ENCODE assay signal across 8 cellular contexts in genomic region chr1:67683736-67684525, GRCh38. TPM values are rescaled to one million over a fixed set of nuclear protein-coding genes. Genes with fewer than 3 reads are reported as not detected.
A peak's percentile ranks its signal among the peaks of the same experiment; 100 is the strongest.
DNase-seq lines count a peak whose midpoint lies in the region; ATAC-seq lines count a peak whose summit lies in the region.

No MANE protein-coding gene starts in this region.

- H3K9me3 Mint-ChIP-seq in CD8-positive, alpha-beta memory T cell = no peaks in the 10 kb centered on the region
- no peaks in the 10 kb centered on the region for H3K9me3 Mint-ChIP-seq in activated naive CD8-positive, alpha-beta T cell treated with anti-CD3 and anti-CD28 coated beads for 36 hours

- H3K27me3 ChIP-seq in CD8-positive, alpha-beta memory T cell (ENCODE audit: insufficient read depth, low read length, poor library complexity, severe bottlenecking) = no peaks in the 10 kb centered on the region

- H3K4me3 ChIP-seq in CD8-positive, alpha-beta memory T cell (ENCODE audit: low read length) = peak overlapping the region; percentile 44

- no peaks in the 10 kb centered on the region for H3K36me3 ChIP-seq in CD8-positive, alpha-beta memory T cell (ENCODE audit: insufficient read depth, low read length)

- H3K4me3 Mint-ChIP-seq in CD8-positive, alpha-beta memory T cell = peak overlapping the region; percentile 93 to 99 (median 97)
- H3K4me3 Mint-ChIP-seq in activated naive CD8-positive, alpha-beta T cell treated with anti-CD3 and anti-CD28 coated beads for 36 hours = peak overlapping the region; percentile 94

- H3K4me1 ChIP-seq in CD8-positive, alpha-beta memory T cell (ENCODE audit: insufficient read depth, low read length) = peaks cover 15% of the 10 kb centered on the region

- no peaks in the 10 kb centered on the region for H3K9me3 ChIP-seq in CD8-positive, alpha-beta memory T cell (ENCODE audit: low read length)

- peak overlapping the region; percentile 2 to 97 (median 86) for H3K27ac Mint-ChIP-seq in CD8-positive, alpha-beta memory T cell
- H3K27ac Mint-ChIP-seq in activated naive CD8-positive, alpha-beta T cell treated with anti-CD3 and anti-CD28 coated beads for 36 hours = peak overlapping the region; percentile 93

- H3K27ac ChIP-seq in CD8-positive, alpha-beta memory T cell (ENCODE audit: low read depth, low read length) = peak overlapping the region; percentile 54

- CTCF ChIA-PET in CD8-positive, alpha-beta memory T cell (lab: Charles Lee) = interaction anchor here (1.2 to 2.5 kb wide), 5 partner anchors 8 to 82 kb away, joined by 3 to 10 read pairs (median 5); no protein-coding TSS in a partner anchor

- H3K4me1 Mint-ChIP-seq in CD8-positive, alpha-beta memory T cell = peaks cover 15 to 30% (median 25%) of the 10 kb centered on the region in 3 donors
- peaks cover 38% of the 10 kb centered on the region for H3K4me1 Mint-ChIP-seq in activated naive CD8-positive, alpha-beta T cell treated with anti-CD3 and anti-CD28 coated beads for 36 hours

- peaks cover 0 to 15% (median 6%) of the 10 kb centered on the region in 3 donors for H3K36me3 Mint-ChIP-seq in CD8-positive, alpha-beta memory T cell
- H3K36me3 Mint-ChIP-seq in activated naive CD8-positive, alpha-beta T cell treated with anti-CD3 and anti-CD28 coated beads for 36 hours = peaks cover 17% of the 10 kb centered on the region

- POLR2A ChIA-PET in CD8-positive, alpha-beta memory T cell (lab: Charles Lee) = interaction anchor here (1.3 kb wide), 1 partner anchor 54 kb away, joined by 3 read pairs; no protein-coding TSS in a partner anchor

- no peaks in the 10 kb centered on the region for H3K27me3 Mint-ChIP-seq in CD8-positive, alpha-beta memory T cell
- H3K27me3 Mint-ChIP-seq in activated naive CD8-positive, alpha-beta T cell treated with anti-CD3 and anti-CD28 coated beads for 36 hours = no peaks in the 10 kb centered on the region

- DNase-seq in CD8-positive, alpha-beta memory T cell = peak in 2 of 5 donors; percentile 6 to 7
- DNase-seq in NCI-H226 (peak; percentile 75), left lobe of liver (ENCODE audit: low spot score) (peak; percentile 57), NCI-H146 treated with DMSO at 0.1 percent for 48 hours (lab: John Stamatoyannopoulos, UW; ENCODE audit: unreplicated experiment) (no peak)
- peak; percentile 52 for DNase-seq in activated naive CD8-positive, alpha-beta T cell treated with anti-CD3 and anti-CD28 coated beads for 36 hours
- DNase-seq in stimulated activated CD8-positive, alpha-beta memory T cell treated with anti-CD3 and anti-CD28 coated beads, Interleukin-15, amount 100 ng/mL, for 4 hours (ENCODE audit: low read depth in 2 of 2) = peak; percentile 23 to 54

- ATAC-seq in left lobe of liver (no peak), GM19467 (IDR thresholded peaks at IDR 0.05; ENCODE audit: unreplicated experiment) (no peak), HG02884 (IDR thresholded peaks at IDR 0.05; ENCODE audit: unreplicated experiment) (no peak)

RNA-seq across cellular contexts. Expression of gene GADD45A, which starts 1.1 kb away (rescaled TPM):
- 10 to 100 TPM; 35.2 to 36.2 TPM for total RNA-seq in CD8-positive, alpha-beta memory T cell
- 9.8 TPM for polyA plus RNA-seq in CD8-positive, alpha-beta memory T cell
- total RNA-seq in activated naive CD8-positive, alpha-beta T cell treated with anti-CD3 and anti-CD28 coated beads for 36 hours = 10 to 100 TPM; 20.4 to 20.7 TPM
- total RNA-seq in left lobe of liver = 58.6 TPM
